ENCODE assay signal across 24 cellular contexts in genomic region chr3:76097588-76097975, GRCh38.
"Had no signal": no experiment of that assay in that cellular context is flagged by ENCODE, and none has a peak within 500 bp of the region (broad histone marks: within the 10 kb centered on the region; RNA-seq: fewer than 3 reads in every experiment).

No MANE protein-coding gene starts in this region.

- H3K4me3 ChIP-seq: esophagus muscularis mucosa, lung, skin epidermis, testis, tibial nerve, upper lobe of right lung, vagina had no signal

- H3K9me3 ChIP-seq: esophagus muscularis mucosa, testis, tibial nerve, upper lobe of right lung, vagina had no signal

- ATAC-seq: foreskin keratinocyte; left colon; left ventricle myocardium superior; sciatic nerve; stimulated activated naive B cell treated with anti-CD40 and anti-IgM and Interleukin-4, amounts not matched to agents 10 μg/mL and 1 μg/mL and 100 μg/mL, for 72 hours; stimulated activated naive CD8-positive, alpha-beta T cell treated with anti-CD3 and anti-CD28 coated beads, Interleukin-15, amount 100 ng/mL, for 72 hours; upper lobe of right lung had no signal

- H3K4me1 ChIP-seq: esophagus muscularis mucosa, foreskin keratinocyte, testis, tibial nerve, upper lobe of right lung, vagina had no signal

- H3K36me3 ChIP-seq: esophagus muscularis mucosa, tibial nerve, upper lobe of right lung, vagina had no signal

- DNase-seq: effector memory CD4-positive, alpha-beta T cell; foreskin keratinocyte; immature natural killer cell; kidney; left colon; left ventricle myocardium superior; mesenchymal stem cell; midbrain; naive B cell; nephron progenitor cell; posterior cingulate gyrus; stimulated activated CD4-positive, alpha-beta T cell treated with anti-CD3 and anti-CD28 coated beads, Interleukin-2, amount 100 ng/mL, for 24 hours; stimulated activated CD4-positive, alpha-beta T cell treated with anti-CD3 and anti-CD28 coated beads, Interleukin-4, amount 100 ng/mL, for 4 hours; stimulated activated naive B cell treated with anti-CD40 and anti-IgM and Interleukin-4, amounts not matched to agents 10 μg/mL and 1 μg/mL and 100 μg/mL, for 72 hours; stimulated activated naive CD8-positive, alpha-beta T cell treated with anti-CD3 and anti-CD28 coated beads, Interleukin-15, amount 100 ng/mL, for 72 hours; testis; upper lobe of right lung had no signal

- H3K27ac ChIP-seq: epithelial cell of prostate, esophagus muscularis mucosa, foreskin keratinocyte, skin epidermis, testis, tibial nerve, upper lobe of right lung, vagina had no signal

- H3K27me3 ChIP-seq: esophagus muscularis mucosa, foreskin keratinocyte, testis, tibial nerve, upper lobe of right lung, vagina had no signal
